Comparison of ENCODE assay signal across 20 cellular contexts in the genomic region with DNA sequence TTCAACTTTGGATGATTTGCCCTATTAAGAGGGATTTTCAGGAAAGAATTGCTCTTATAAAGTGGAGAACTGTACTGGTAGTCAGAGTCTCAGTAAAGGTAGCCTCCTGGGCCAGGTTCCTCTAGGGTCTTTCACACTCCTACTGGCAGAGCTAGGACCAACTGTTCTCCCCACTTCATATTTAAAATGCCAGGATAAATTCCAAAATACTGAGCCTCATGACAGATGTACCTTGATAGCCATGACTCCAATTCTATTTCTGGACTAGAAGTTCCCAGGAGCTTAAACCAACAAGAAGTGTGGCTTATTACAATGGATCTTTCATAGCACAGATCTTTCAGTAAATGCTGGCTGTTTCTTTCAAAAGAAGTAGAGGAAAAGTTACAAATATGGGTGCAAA.
"Had no signal": no experiment of that assay in that cellular context is flagged by ENCODE, and none has a peak within 500 bp of the region (broad histone marks: within the 10 kb centered on the region; RNA-seq: fewer than 3 reads in every experiment).

No MANE protein-coding gene starts in this region.

- H3K4me1 Mint-ChIP-seq: activated CD4-positive, alpha-beta memory T cell treated with anti-CD3 and anti-CD28 coated beads, Interleukin-2, amount 10 ng/mL, durations not matched to agents 7 days and 5 days; activated CD4-positive, alpha-beta T cell treated with anti-CD3 and anti-CD28 coated beads for 36 hours; activated naive CD8-positive, alpha-beta T cell treated with anti-CD3 and anti-CD28 coated beads, Interleukin-2, amount 10 ng/mL, durations not matched to agents 7 days and 5 days; activated T-helper 17 cell treated with anti-CD3 and anti-CD28 coated beads, Interleukin-2, amount 50 U/mL, for 72 hours; central memory CD8-positive, alpha-beta T cell; T-cell had no signal

- H3K4me1 ChIP-seq: stomach, vagina had no signal

- H3K27me3 ChIP-seq: brain microvascular endothelial cell, esophagus muscularis mucosa, stomach, vagina had no signal

- H3K9me3 ChIP-seq: vagina had no signal

- DNase-seq: activated CD4-positive, alpha-beta memory T cell treated with anti-CD3 and anti-CD28 coated beads, Interleukin-2, amount 10 ng/mL, durations not matched to agents 7 days and 5 days; activated CD4-positive, alpha-beta T cell treated with anti-CD3 and anti-CD28 coated beads for 36 hours; activated naive CD4-positive, alpha-beta T cell; activated naive CD8-positive, alpha-beta T cell treated with anti-CD3 and anti-CD28 coated beads, Interleukin-2, amount 10 ng/mL, durations not matched to agents 7 days and 5 days; activated T-cell treated with anti-CD3 and anti-CD28 coated beads, Interleukin-2, amount 50 U/mL, for 1 hour; amygdala; brain microvascular endothelial cell; effector CD8-positive, alpha-beta T cell; right cardiac atrium; stimulated activated CD4-positive, alpha-beta T cell treated with anti-CD3 and anti-CD28 coated beads, Interleukin-4, amount 100 ng/mL, for 1 hour; stomach; T-cell; trophoblast cell had no signal

- H3K27ac ChIP-seq: brain microvascular endothelial cell, esophagus muscularis mucosa, stomach, vagina had no signal

- H3K4me3 ChIP-seq: esophagus muscularis mucosa, smooth muscle cell, stomach, vagina had no signal

- ATAC-seq: activated CD4-positive, alpha-beta T cell treated with anti-CD3 and anti-CD28 coated beads for 36 hours; activated T-helper 17 cell treated with anti-CD3 and anti-CD28 coated beads, Interleukin-2, amount 50 U/mL, for 72 hours; T-cell; WTC11 had no signal

- H3K9me3 Mint-ChIP-seq: activated CD4-positive, alpha-beta memory T cell treated with anti-CD3 and anti-CD28 coated beads, Interleukin-2, amount 10 ng/mL, durations not matched to agents 7 days and 5 days; activated naive CD8-positive, alpha-beta T cell treated with anti-CD3 and anti-CD28 coated beads, Interleukin-2, amount 10 ng/mL, durations not matched to agents 7 days and 5 days; activated T-helper 17 cell treated with anti-CD3 and anti-CD28 coated beads, Interleukin-2, amount 50 U/mL, for 72 hours; central memory CD8-positive, alpha-beta T cell had no signal

- H3K4me2 ChIP-seq: smooth muscle cell had no signal

- H3K36me3 ChIP-seq: brain microvascular endothelial cell, esophagus muscularis mucosa, stomach, vagina had no signal

- H3K27me3 Mint-ChIP-seq: central memory CD8-positive, alpha-beta T cell; progenitor cell of endocrine pancreas had no signal

- H3K27ac Mint-ChIP-seq: activated CD4-positive, alpha-beta memory T cell treated with anti-CD3 and anti-CD28 coated beads, Interleukin-2, amount 10 ng/mL, durations not matched to agents 7 days and 5 days; activated CD4-positive, alpha-beta T cell treated with anti-CD3 and anti-CD28 coated beads for 36 hours; activated naive CD8-positive, alpha-beta T cell treated with anti-CD3 and anti-CD28 coated beads, Interleukin-2, amount 10 ng/mL, durations not matched to agents 7 days and 5 days; activated T-helper 17 cell treated with anti-CD3 and anti-CD28 coated beads, Interleukin-2, amount 50 U/mL, for 72 hours; progenitor cell of endocrine pancreas; T-cell; WTC11 had no signal

- H3K36me3 Mint-ChIP-seq: activated naive CD8-positive, alpha-beta T cell treated with anti-CD3 and anti-CD28 coated beads, Interleukin-2, amount 10 ng/mL, durations not matched to agents 7 days and 5 days; T-cell had no signal

- H3K4me3 Mint-ChIP-seq: activated CD4-positive, alpha-beta memory T cell treated with anti-CD3 and anti-CD28 coated beads, Interleukin-2, amount 10 ng/mL, durations not matched to agents 7 days and 5 days; activated CD4-positive, alpha-beta T cell treated with anti-CD3 and anti-CD28 coated beads for 36 hours; activated naive CD8-positive, alpha-beta T cell treated with anti-CD3 and anti-CD28 coated beads, Interleukin-2, amount 10 ng/mL, durations not matched to agents 7 days and 5 days; activated T-helper 17 cell treated with anti-CD3 and anti-CD28 coated beads, Interleukin-2, amount 50 U/mL, for 72 hours; central memory CD8-positive, alpha-beta T cell; T-cell; WTC11 had no signal
